ENCODE assay signal across 1 cellular context in the genomic region with DNA sequence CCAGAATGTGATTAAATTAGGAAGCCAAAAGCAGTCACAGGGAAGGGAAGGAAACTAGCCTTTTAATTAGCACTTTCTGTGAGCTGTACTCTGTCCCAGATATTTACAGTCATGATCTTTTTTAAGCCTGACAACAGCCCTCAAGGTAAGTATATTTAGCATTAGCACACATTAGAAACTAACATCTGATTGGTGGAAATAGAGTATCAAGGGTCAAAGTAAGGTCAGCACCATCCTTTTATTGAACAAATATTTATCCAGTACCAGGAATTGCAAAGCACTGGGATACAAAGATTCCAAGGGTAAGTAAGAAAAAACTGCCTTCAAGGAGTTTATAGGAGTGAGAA.
TF ChIP-seq lines count a peak whose summit lies in the region.

No MANE protein-coding gene starts in this region.

TF ChIP-seq in HepG2, 621 proteins besides CTCF, POLR2A, EP300 and RAD21 (continued from another document and continues in another):
- TF ChIP-seq NFIC (IDR thresholded peaks at IDR 0.05; ENCODE audit: low read length) = no peak
- TF ChIP-seq ZNF253 (CRISPR knock-in tag; IDR thresholded peaks at IDR 0.05; ENCODE audit: borderline replicate concordance) = no peak
- no peak for TF ChIP-seq ZFP36L2 (CRISPR knock-in tag; IDR thresholded peaks at IDR 0.05)
- TF ChIP-seq ZNF766 (CRISPR knock-in tag; IDR thresholded peaks at IDR 0.05; ENCODE audit: borderline replicate concordance) = no peak
- TF ChIP-seq, protein P1, sequence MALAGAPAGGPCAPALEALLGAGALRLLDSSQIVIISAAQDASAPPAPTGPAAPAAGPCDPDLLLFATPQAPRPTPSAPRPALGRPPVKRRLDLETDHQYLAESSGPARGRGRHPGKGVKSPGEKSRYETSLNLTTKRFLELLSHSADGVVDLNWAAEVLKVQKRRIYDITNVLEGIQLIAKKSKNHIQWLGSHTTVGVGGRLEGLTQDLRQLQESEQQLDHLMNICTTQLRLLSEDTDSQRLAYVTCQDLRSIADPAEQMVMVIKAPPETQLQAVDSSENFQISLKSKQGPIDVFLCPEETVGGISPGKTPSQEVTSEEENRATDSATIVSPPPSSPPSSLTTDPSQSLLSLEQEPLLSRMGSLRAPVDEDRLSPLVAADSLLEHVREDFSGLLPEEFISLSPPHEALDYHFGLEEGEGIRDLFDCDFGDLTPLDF (CRISPR knock-in tag; IDR thresholded peaks at IDR 0.05) = no peak
- no peak for TF ChIP-seq HOXD1 (CRISPR knock-in tag; IDR thresholded peaks at IDR 0.05)
- no peak for TF ChIP-seq MXI1 (IDR thresholded peaks at IDR 0.05; ENCODE audit: borderline replicate concordance, low read depth, low read length)
- TF ChIP-seq CEBPB (IDR thresholded peaks at IDR 0.05; ENCODE audit: borderline replicate concordance, low read depth, low read length) = no peak
- TF ChIP-seq ZNF607 (CRISPR knock-in tag; IDR thresholded peaks at IDR 0.05; ENCODE audit: borderline replicate concordance) = no peak
- TF ChIP-seq, protein P2, sequence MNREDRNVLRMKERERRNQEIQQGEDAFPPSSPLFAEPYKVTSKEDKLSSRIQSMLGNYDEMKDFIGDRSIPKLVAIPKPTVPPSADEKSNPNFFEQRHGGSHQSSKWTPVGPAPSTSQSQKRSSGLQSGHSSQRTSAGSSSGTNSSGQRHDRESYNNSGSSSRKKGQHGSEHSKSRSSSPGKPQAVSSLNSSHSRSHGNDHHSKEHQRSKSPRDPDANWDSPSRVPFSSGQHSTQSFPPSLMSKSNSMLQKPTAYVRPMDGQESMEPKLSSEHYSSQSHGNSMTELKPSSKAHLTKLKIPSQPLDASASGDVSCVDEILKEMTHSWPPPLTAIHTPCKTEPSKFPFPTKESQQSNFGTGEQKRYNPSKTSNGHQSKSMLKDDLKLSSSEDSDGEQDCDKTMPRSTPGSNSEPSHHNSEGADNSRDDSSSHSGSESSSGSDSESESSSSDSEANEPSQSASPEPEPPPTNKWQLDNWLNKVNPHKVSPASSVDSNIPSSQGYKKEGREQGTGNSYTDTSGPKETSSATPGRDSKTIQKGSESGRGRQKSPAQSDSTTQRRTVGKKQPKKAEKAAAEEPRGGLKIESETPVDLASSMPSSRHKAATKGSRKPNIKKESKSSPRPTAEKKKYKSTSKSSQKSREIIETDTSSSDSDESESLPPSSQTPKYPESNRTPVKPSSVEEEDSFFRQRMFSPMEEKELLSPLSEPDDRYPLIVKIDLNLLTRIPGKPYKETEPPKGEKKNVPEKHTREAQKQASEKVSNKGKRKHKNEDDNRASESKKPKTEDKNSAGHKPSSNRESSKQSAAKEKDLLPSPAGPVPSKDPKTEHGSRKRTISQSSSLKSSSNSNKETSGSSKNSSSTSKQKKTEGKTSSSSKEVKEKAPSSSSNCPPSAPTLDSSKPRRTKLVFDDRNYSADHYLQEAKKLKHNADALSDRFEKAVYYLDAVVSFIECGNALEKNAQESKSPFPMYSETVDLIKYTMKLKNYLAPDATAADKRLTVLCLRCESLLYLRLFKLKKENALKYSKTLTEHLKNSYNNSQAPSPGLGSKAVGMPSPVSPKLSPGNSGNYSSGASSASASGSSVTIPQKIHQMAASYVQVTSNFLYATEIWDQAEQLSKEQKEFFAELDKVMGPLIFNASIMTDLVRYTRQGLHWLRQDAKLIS (CRISPR knock-in tag; IDR thresholded peaks at IDR 0.05) = no peak
- TF ChIP-seq JUN (CRISPR knock-in tag; IDR thresholded peaks at IDR 0.05) = no peak
- TF ChIP-seq, protein P3, sequence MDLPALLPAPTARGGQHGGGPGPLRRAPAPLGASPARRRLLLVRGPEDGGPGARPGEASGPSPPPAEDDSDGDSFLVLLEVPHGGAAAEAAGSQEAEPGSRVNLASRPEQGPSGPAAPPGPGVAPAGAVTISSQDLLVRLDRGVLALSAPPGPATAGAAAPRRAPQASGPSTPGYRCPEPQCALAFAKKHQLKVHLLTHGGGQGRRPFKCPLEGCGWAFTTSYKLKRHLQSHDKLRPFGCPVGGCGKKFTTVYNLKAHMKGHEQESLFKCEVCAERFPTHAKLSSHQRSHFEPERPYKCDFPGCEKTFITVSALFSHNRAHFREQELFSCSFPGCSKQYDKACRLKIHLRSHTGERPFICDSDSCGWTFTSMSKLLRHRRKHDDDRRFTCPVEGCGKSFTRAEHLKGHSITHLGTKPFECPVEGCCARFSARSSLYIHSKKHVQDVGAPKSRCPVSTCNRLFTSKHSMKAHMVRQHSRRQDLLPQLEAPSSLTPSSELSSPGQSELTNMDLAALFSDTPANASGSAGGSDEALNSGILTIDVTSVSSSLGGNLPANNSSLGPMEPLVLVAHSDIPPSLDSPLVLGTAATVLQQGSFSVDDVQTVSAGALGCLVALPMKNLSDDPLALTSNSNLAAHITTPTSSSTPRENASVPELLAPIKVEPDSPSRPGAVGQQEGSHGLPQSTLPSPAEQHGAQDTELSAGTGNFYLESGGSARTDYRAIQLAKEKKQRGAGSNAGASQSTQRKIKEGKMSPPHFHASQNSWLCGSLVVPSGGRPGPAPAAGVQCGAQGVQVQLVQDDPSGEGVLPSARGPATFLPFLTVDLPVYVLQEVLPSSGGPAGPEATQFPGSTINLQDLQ (CRISPR knock-in tag; IDR thresholded peaks at IDR 0.05) = no peak
- TF ChIP-seq ZNF264 (CRISPR knock-in tag; IDR thresholded peaks at IDR 0.05) = no peak
- TF ChIP-seq ZFP62 (CRISPR knock-in tag; IDR thresholded peaks at IDR 0.05) = no peak
- no peak for TF ChIP-seq KLF12 (CRISPR knock-in tag; IDR thresholded peaks at IDR 0.05; ENCODE audit: borderline replicate concordance)
- no peak for TF ChIP-seq ZNF850 (CRISPR knock-in tag; conservative IDR thresholded peaks at IDR 0.05)
- no peak for TF ChIP-seq NCOA5 (CRISPR knock-in tag; IDR thresholded peaks at IDR 0.05)
- no peak for TF ChIP-seq ZSCAN9 (CRISPR knock-in tag; IDR thresholded peaks at IDR 0.05; ENCODE audit: borderline replicate concordance)
- no peak for TF ChIP-seq MAFG (CRISPR knock-in tag; IDR thresholded peaks at IDR 0.05)
- TF ChIP-seq MIXL1 (CRISPR knock-in tag; IDR thresholded peaks at IDR 0.05) = no peak; the same call in 1 of the 2 replicates
- TF ChIP-seq, protein P4, sequence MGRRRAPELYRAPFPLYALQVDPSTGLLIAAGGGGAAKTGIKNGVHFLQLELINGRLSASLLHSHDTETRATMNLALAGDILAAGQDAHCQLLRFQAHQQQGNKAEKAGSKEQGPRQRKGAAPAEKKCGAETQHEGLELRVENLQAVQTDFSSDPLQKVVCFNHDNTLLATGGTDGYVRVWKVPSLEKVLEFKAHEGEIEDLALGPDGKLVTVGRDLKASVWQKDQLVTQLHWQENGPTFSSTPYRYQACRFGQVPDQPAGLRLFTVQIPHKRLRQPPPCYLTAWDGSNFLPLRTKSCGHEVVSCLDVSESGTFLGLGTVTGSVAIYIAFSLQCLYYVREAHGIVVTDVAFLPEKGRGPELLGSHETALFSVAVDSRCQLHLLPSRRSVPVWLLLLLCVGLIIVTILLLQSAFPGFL (CRISPR knock-in tag; IDR thresholded peaks at IDR 0.05) = no peak
- 0 out of 2 replicates have a peak, but pooled peaks have one; percentile 54 for TF ChIP-seq ARID2 (CRISPR knock-in tag; IDR thresholded peaks at IDR 0.05; ENCODE audit: borderline replicate concordance)
- TF ChIP-seq, protein P5, sequence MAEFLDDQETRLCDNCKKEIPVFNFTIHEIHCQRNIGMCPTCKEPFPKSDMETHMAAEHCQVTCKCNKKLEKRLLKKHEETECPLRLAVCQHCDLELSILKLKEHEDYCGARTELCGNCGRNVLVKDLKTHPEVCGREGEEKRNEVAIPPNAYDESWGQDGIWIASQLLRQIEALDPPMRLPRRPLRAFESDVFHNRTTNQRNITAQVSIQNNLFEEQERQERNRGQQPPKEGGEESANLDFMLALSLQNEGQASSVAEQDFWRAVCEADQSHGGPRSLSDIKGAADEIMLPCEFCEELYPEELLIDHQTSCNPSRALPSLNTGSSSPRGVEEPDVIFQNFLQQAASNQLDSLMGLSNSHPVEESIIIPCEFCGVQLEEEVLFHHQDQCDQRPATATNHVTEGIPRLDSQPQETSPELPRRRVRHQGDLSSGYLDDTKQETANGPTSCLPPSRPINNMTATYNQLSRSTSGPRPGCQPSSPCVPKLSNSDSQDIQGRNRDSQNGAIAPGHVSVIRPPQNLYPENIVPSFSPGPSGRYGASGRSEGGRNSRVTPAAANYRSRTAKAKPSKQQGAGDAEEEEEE (CRISPR knock-in tag; IDR thresholded peaks at IDR 0.05; ENCODE audit: borderline replicate concordance) = 0 out of 2 replicates have a peak, but pooled peaks have one; percentile 27
- TF ChIP-seq ZZZ3 (CRISPR knock-in tag; IDR thresholded peaks at IDR 0.05; ENCODE audit: borderline replicate concordance) = no peak
- TF ChIP-seq, protein P6, sequence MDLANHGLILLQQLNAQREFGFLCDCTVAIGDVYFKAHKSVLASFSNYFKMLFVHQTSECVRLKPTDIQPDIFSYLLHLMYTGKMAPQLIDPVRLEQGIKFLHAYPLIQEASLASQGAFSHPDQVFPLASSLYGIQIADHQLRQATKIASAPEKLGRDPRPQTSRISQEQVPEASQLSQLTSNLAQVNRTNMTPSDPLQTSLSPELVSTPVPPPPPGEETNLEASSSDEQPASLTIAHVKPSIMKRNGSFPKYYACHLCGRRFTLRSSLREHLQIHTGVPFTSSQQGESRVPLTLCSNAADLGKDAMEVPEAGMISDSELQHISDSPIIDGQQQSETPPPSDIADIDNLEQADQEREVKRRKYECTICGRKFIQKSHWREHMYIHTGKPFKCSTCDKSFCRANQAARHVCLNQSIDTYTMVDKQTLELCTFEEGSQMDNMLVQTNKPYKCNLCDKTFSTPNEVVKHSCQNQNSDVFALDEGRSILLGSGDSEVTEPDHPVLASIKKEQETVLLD (CRISPR knock-in tag; IDR thresholded peaks at IDR 0.05; ENCODE audit: low read depth) = no peak
- no peak for TF ChIP-seq ZNF546 (CRISPR knock-in tag; conservative IDR thresholded peaks at IDR 0.05)
- no peak for TF ChIP-seq NFKBIZ (CRISPR knock-in tag; IDR thresholded peaks at IDR 0.05)
- TF ChIP-seq TCF12 (IDR thresholded peaks at IDR 0.05) = no peak
- TF ChIP-seq TCF12 (CRISPR knock-in tag; IDR thresholded peaks at IDR 0.05) = no peak
- no peak for TF ChIP-seq GABPA (IDR thresholded peaks at IDR 0.05; ENCODE audit: low read depth, low read length)
- TF ChIP-seq GABPA (CRISPR knock-in tag; IDR thresholded peaks at IDR 0.05; ENCODE audit: low read depth) = no peak
- TF ChIP-seq, protein P7, sequence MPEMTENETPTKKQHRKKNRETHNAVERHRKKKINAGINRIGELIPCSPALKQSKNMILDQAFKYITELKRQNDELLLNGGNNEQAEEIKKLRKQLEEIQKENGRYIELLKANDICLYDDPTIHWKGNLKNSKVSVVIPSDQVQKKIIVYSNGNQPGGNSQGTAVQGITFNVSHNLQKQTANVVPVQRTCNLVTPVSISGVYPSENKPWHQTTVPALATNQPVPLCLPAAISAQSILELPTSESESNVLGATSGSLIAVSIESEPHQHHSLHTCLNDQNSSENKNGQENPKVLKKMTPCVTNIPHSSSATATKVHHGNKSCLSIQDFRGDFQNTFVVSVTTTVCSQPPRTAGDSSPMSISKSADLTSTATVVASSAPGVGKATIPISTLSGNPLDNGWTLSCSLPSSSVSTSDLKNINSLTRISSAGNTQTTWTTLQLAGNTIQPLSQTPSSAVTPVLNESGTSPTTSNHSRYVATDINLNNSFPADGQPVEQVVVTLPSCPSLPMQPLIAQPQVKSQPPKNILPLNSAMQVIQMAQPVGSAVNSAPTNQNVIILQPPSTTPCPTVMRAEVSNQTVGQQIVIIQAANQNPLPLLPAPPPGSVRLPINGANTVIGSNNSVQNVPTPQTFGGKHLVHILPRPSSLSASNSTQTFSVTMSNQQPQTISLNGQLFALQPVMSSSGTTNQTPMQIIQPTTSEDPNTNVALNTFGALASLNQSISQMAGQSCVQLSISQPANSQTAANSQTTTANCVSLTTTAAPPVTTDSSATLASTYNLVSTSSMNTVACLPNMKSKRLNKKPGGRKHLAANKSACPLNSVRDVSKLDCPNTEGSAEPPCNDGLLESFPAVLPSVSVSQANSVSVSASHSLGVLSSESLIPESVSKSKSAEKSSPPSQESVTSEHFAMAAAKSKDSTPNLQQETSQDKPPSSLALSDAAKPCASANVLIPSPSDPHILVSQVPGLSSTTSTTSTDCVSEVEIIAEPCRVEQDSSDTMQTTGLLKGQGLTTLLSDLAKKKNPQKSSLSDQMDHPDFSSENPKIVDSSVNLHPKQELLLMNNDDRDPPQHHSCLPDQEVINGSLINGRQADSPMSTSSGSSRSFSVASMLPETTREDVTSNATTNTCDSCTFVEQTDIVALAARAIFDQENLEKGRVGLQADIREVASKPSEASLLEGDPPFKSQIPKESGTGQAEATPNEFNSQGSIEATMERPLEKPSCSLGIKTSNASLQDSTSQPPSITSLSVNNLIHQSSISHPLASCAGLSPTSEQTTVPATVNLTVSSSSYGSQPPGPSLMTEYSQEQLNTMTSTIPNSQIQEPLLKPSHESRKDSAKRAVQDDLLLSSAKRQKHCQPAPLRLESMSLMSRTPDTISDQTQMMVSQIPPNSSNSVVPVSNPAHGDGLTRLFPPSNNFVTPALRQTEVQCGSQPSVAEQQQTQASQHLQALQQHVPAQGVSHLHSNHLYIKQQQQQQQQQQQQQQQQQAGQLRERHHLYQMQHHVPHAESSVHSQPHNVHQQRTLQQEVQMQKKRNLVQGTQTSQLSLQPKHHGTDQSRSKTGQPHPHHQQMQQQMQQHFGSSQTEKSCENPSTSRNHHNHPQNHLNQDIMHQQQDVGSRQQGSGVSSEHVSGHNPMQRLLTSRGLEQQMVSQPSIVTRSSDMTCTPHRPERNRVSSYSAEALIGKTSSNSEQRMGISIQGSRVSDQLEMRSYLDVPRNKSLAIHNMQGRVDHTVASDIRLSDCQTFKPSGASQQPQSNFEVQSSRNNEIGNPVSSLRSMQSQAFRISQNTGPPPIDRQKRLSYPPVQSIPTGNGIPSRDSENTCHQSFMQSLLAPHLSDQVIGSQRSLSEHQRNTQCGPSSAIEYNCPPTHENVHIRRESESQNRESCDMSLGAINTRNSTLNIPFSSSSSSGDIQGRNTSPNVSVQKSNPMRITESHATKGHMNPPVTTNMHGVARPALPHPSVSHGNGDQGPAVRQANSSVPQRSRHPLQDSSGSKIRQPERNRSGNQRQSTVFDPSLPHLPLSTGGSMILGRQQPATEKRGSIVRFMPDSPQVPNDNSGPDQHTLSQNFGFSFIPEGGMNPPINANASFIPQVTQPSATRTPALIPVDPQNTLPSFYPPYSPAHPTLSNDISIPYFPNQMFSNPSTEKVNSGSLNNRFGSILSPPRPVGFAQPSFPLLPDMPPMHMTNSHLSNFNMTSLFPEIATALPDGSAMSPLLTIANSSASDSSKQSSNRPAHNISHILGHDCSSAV (CRISPR knock-in tag; IDR thresholded peaks at IDR 0.05; ENCODE audit: borderline replicate concordance) = 0 out of 2 replicates have a peak, but pooled peaks have one; percentile 2
- no peak for TF ChIP-seq ZNF230 (CRISPR knock-in tag; IDR thresholded peaks at IDR 0.05)
- TF ChIP-seq MYC (CRISPR knock-in tag; IDR thresholded peaks at IDR 0.05; ENCODE audit: borderline replicate concordance) = no peak
- TF ChIP-seq SMAD9 (CRISPR knock-in tag; IDR thresholded peaks at IDR 0.05) = no peak
- TF ChIP-seq, protein P8, sequence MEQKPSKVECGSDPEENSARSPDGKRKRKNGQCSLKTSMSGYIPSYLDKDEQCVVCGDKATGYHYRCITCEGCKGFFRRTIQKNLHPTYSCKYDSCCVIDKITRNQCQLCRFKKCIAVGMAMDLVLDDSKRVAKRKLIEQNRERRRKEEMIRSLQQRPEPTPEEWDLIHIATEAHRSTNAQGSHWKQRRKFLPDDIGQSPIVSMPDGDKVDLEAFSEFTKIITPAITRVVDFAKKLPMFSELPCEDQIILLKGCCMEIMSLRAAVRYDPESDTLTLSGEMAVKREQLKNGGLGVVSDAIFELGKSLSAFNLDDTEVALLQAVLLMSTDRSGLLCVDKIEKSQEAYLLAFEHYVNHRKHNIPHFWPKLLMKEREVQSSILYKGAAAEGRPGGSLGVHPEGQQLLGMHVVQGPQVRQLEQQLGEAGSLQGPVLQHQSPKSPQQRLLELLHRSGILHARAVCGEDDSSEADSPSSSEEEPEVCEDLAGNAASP (CRISPR knock-in tag; IDR thresholded peaks at IDR 0.05; ENCODE audit: borderline replicate concordance) = peak; percentile 67
